Comparison of ENCODE assay signal across 24 cellular contexts in the genomic region with DNA sequence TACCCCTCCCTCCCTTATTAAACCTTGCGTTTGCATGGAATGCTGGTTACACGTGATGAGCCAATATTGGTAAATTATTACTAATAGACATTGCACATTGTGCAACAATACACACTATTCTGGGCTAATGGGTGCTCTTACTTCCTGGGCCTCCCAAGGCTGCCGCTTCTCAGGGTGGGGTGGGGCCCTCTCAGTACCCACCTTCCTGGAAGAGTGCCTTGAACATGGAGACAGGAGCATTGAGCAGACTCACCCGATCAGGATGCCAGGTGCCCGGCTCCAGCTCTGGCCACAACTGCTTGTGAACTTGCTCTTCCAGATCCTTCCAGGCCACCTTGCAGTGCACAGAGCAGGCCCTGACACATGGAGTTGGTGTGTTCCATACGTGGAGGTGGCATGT. TPM values are rescaled to one million over a fixed set of nuclear protein-coding genes. Genes with fewer than 3 reads are reported as not detected.
A peak's percentile ranks its signal among the peaks of the same experiment; 100 is the strongest.
DNase-seq lines count a peak whose midpoint lies in the region; ATAC-seq, FAIRE-seq and TF ChIP-seq lines count a peak whose summit lies in the region.
"Had no signal": no experiment of that assay in that cellular context is flagged by ENCODE, and none has a peak within 500 bp of the region (broad histone marks: within the 10 kb centered on the region; RNA-seq: fewer than 3 reads in every experiment).

No MANE protein-coding gene starts in this region.

- H3K36me3 ChIP-seq in Karpas-422 (ENCODE audit: insufficient read depth, low read length) (no peaks in the 10 kb centered on the region), body of pancreas (replicated peaks in 1 of 2; ENCODE audit: insufficient read depth in 1 of 2, low read depth in 2 of 2) (no peaks in the 10 kb centered on the region), small intestine (ENCODE audit: control insufficient read depth in 2 of 2, insufficient read depth in 2 of 2, low read length in 2 of 2) (no peaks in the 10 kb centered on the region)
- H3K36me3 ChIP-seq: BLaER1, MG63, SJSA1 had no signal

- peaks cover 6% of the 10 kb centered on the region for H3K9me3 ChIP-seq in Karpas-422 (ENCODE audit: low read length)
- no peaks in the 10 kb centered on the region for H3K9me3 ChIP-seq in body of pancreas
- no peaks in the 10 kb centered on the region for H3K9me3 ChIP-seq in small intestine (ENCODE audit: control insufficient read depth, low read depth)
- H3K9me3 ChIP-seq: SJSA1 had no signal

- FAIRE-seq in small intestine (lab: Jason Lieb, UNC): no peak
- FAIRE-seq: A204.1, G401.6, H54, K562, RCC 7860 had no signal

- no peaks in the 10 kb centered on the region for H4K20me1 ChIP-seq in Karpas-422 (ENCODE audit: insufficient read depth, low read depth, low read length)
- H4K20me1 ChIP-seq: BLaER1 had no signal

- H3K79me2 ChIP-seq in Karpas-422 (ENCODE audit: low read length): no peaks in the 10 kb centered on the region

- no peak for TF ChIP-seq CTCF in body of pancreas (IDR thresholded peaks at IDR 0.05)

- H3K27me3 ChIP-seq in Karpas-422 (ENCODE audit: low read length): 0 out of 2 replicates have a peak, but pooled peaks cover 3% of the 10 kb centered on the region
- H3K27me3 ChIP-seq in body of pancreas: no peaks in the 10 kb centered on the region
- peaks cover 0 to 3% of the 10 kb centered on the region in 2 donors for H3K27me3 ChIP-seq in small intestine (ENCODE audit: control insufficient read depth in 2 of 2, insufficient read depth in 2 of 2, low read length in 2 of 2)
- H3K27me3 ChIP-seq: BLaER1 had no signal

- DNase-seq in Karpas-422 (no peak), body of pancreas (peak in 2 of 4 donors; percentile 24 to 34), mucosa of gallbladder (ENCODE audit: low spot score) (peak; percentile 81), small intestine (peak; percentile 49), SHP77 (lab: John Stamatoyannopoulos, UW) (no peak)
- no peak for DNase-seq in central memory CD4-positive, alpha-beta T cell
- DNase-seq: CD4-positive, CD25-positive, alpha-beta regulatory T cell; MG63; NCI-H1105 treated with DMSO at 0.1 percent for 48 hours; NCI-H146; NCI-H1930; NCI-H2107; NCI-H446; NCI-H524 treated with DMSO at 0.1 percent for 48 hours; NCI-H774 had no signal

- ATAC-seq in body of pancreas: peak; percentile 74
- no peak for ATAC-seq in GM21390 (IDR thresholded peaks at IDR 0.05; ENCODE audit: unreplicated experiment)
- no peak for ATAC-seq in activated CD4-positive, CD25-positive, alpha-beta regulatory T cell treated with anti-CD3 and anti-CD28 coated beads, Interleukin-2, amount 50 U/mL, for 24 hours
- ATAC-seq: K562 had no signal

- no peak overlapping the region for H3K9ac ChIP-seq in Karpas-422 (ENCODE audit: low read length)
- H3K9ac ChIP-seq: BLaER1 had no signal

- H3K9me2 ChIP-seq in Karpas-422 (replicated peaks; ENCODE audit: insufficient read depth, low read length): no peaks in the 10 kb centered on the region

- TF ChIP-seq POLR2A in body of pancreas (IDR thresholded peaks at IDR 0.05): no peak

- H3K4me1 ChIP-seq in Karpas-422 (ENCODE audit: low read length) (peaks cover 42% of the 10 kb centered on the region), body of pancreas (peaks cover 6% of the 10 kb centered on the region), small intestine (ENCODE audit: control insufficient read depth in 2 of 2, insufficient read depth in 1 of 2, low read depth in 1 of 2, low read length in 1 of 2) (no peaks in the 10 kb centered on the region)
- H3K4me1 ChIP-seq: SJSA1 had no signal

- H2AFZ ChIP-seq in Karpas-422 (ENCODE audit: low read length): no peak overlapping the region

- H3K4me3 ChIP-seq in Karpas-422 (ENCODE audit: low read length) (no peak overlapping the region), body of pancreas (no peak overlapping the region), small intestine (ENCODE audit: low read depth in 1 of 2, low read length in 2 of 2) (no peak overlapping the region)
- H3K4me3 ChIP-seq: BLaER1, K562, MG63, SJSA1 had no signal

- no peak overlapping the region for H3K27ac ChIP-seq in Karpas-422 (ENCODE audit: low read length)
- H3K27ac ChIP-seq in body of pancreas: peak overlapping the region in 2 of 4 donors; percentile 30 to 49
- no peak overlapping the region for H3K27ac ChIP-seq in small intestine (ENCODE audit: low read depth in 1 of 2, low read length in 1 of 2)
- H3K27ac ChIP-seq: BLaER1, SJSA1 had no signal

- WGBS in body of pancreas, 2 donors: 59 to 71% methylated on average over 3 to 6 of the region's 6 CpGs
- 20 to 64% (median 25%) methylated on average over 6 of the region's 6 CpGs for WGBS in small intestine, 3 donors

- peak overlapping the region; percentile 50 for H3K4me2 ChIP-seq in Karpas-422 (ENCODE audit: low read depth, low read length, poor library complexity, severe bottlenecking)
- H3K4me2 ChIP-seq: BLaER1 had no signal

- intact Hi-C loops in body of pancreas (cut with DNase I): no loop called here

RNA-seq across cellular contexts. Expression of a gene that starts 24.7 kb away (rescaled TPM):
- total RNA-seq in Karpas-422 (2014; rRNA removed; shearing (Covaris generic); ENCODE audit: low replicate concordance): 14.6 and 22.8 TPM in 2 replicates
- total RNA-seq in body of pancreas (1 to 10 TPM; 1.3 to 7.8 TPM), mucosa of gallbladder (26.7 TPM)
- polyA plus RNA-seq in small intestine: 1 to 10 TPM in 2 of 3 donors, under 1 TPM in 1; 0.54 to 9.6 (median 1.1) TPM

Comparison
In these comparisons a context has a peak if more than half of its experiments do, and no peak if none do; other contexts are left out.
1. DNase-seq: peak in mucosa of gallbladder (single experiment) and small intestine (single experiment); none in Karpas-422 (single experiment), SHP77 (0 of 2) and central memory CD4-positive, alpha-beta T cell (single experiment).